Comparison of ENCODE assay signal across 8 cellular contexts in the genomic region with DNA sequence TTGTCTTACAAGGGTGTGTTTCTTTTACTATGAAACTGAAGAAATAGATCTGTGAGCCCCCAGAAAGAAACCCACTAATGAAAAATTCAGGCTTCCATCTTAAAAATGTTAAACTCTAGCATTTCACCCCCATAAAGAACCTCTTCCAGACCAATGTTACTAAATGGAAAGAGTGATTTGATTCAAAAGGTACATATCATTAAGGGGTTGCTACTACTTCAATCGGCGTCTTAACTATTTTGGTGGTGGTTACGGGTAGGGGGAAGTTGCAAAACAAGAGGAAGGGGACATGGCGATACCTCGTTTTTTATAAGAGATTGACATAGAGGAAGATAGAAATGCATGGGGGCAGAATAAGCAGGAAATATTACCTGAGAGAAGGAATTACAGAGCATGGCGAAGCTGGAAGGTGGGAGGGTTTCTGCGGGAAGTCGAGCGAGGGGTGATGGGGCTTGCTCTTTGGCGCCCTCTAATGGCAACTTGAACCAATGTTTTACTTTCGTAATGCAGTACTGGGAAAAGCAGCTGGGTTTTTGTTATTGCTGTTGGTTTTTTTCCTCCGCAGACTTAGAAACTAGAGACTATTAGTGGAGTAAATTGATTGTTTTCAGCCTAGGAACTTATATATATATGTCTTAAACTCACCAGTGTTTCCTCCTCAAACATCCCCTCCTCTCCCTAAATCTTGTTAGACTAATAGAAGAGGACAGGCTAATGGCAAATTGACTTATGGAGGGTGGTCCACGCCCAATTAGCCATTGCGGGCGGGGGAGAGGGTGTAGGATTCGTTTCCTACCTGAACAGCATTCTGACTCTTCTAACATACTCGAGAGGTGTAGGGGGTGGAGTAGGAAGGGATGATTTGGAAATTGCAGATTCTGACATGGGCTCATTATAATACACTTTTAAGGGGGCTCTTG. TPM values are rescaled to one million over a fixed set of nuclear protein-coding genes. Genes with fewer than 3 reads are reported as not detected.
A peak's percentile ranks its signal among the peaks of the same experiment; 100 is the strongest.
DNase-seq lines count a peak whose midpoint lies in the region; ATAC-seq and TF ChIP-seq lines count a peak whose summit lies in the region.

No MANE protein-coding gene starts in this region.

- no peaks in the 10 kb centered on the region for H3K9me3 ChIP-seq in gastroesophageal sphincter

- peak; percentile 41 for ATAC-seq in GM19468 (IDR thresholded peaks at IDR 0.05; ENCODE audit: extremely low read depth, unreplicated experiment)
- ATAC-seq in HG03558 (IDR thresholded peaks at IDR 0.05; ENCODE audit: extremely low read depth, unreplicated experiment), result peak; percentile 58
- no peak for ATAC-seq in gastroesophageal sphincter

- H3K27me3 ChIP-seq in gastroesophageal sphincter, result peaks cover 100% of the 10 kb centered on the region

- 11 to 16% methylated on average over 16 to 17 of the region's 17 CpGs for WGBS in gastroesophageal sphincter (ENCODE audit: low coverage in 1 of 2), 2 donors

- peak; percentile 31 to 82 (median 62) for TF ChIP-seq CTCF in gastroesophageal sphincter (IDR thresholded peaks at IDR 0.05)

- TF ChIP-seq POLR2A in gastroesophageal sphincter (IDR thresholded peaks at IDR 0.05), result no peak

- no peak for TF ChIP-seq EP300 in gastroesophageal sphincter (IDR thresholded peaks at IDR 0.05)

- H3K36me3 ChIP-seq in gastroesophageal sphincter, result no peaks in the 10 kb centered on the region

- DNase-seq in DMS153 treated with DMSO at 0.1 percent for 48 hours (lab: John Stamatoyannopoulos, UW; ENCODE audit: unreplicated experiment), result peak; percentile 41
- DNase-seq in NCI-H446 (lab: John Stamatoyannopoulos, UW), result peak; percentile 67 to 80
- peak; percentile 28 for DNase-seq in activated T-cell treated with anti-CD3 and anti-CD28 coated beads for 24 hours (ENCODE audit: low read depth)
- peak in 51 of 56 donors; percentile 18 to 91 (median 71) for DNase-seq in nucleus accumbens (lab: John Stamatoyannopoulos, UW)
- DNase-seq in COLO668 (lab: John Stamatoyannopoulos, UW; ENCODE audit: unreplicated experiment), result no peak

- peaks cover 0 to 30% (median 11%) of the 10 kb centered on the region in 3 donors for H3K4me1 ChIP-seq in gastroesophageal sphincter

- H3K4me3 ChIP-seq in gastroesophageal sphincter, result no peak overlapping the region

- H3K27ac ChIP-seq in gastroesophageal sphincter, result no peak overlapping the region

RNA-seq across cellular contexts. Expression of a gene that starts 11.3 kb away (rescaled TPM):
- 1 to 10 TPM; 3.1 to 9.9 (median 5.7) TPM for total RNA-seq in gastroesophageal sphincter
